ENCODE assay signal across 1 cellular context in the genomic region with DNA sequence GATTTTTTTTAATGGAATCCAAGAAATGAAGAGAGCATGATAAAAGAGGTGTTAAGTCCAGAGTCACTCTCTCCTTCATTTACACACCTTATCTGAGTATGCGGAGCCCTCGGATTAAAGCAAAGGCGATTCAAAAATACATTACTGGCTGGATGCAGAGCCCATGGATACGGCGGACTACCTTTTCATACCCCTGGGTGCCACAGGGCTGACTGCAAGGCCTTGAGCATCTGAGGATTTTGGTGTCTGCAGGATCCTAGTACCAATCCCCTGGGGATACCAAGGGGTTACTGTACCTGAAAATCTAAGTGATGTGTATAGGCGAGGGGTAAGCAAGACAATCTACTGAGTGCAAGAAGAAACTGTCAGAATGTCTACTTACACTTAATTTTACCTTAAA.
TF ChIP-seq lines count a peak whose summit lies in the region.

No MANE protein-coding gene starts in this region.

TF ChIP-seq in H1, 55 proteins besides CTCF, POLR2A, EP300 and RAD21:
- TF ChIP-seq CBX8 (IDR thresholded peaks at IDR 0.05; ENCODE audit: borderline replicate concordance, low read depth, low read length) (no peak), KDM4A (IDR thresholded peaks at IDR 0.05; ENCODE audit: low read depth, low read length, severe bottlenecking) (no peak), KDM1A (IDR thresholded peaks at IDR 0.05; ENCODE audit: borderline replicate concordance, low read length) (no peak), SP4 (IDR thresholded peaks at IDR 0.05; ENCODE audit: low read length) (no peak), EGR1 (IDR thresholded peaks at IDR 0.05; ENCODE audit: borderline replicate concordance, low read depth, low read length) (no peak), SIX5 (IDR thresholded peaks at IDR 0.05; ENCODE audit: low read depth, low read length) (no peak), SP1 (IDR thresholded peaks at IDR 0.05; ENCODE audit: low read depth, low read length) (no peak), EZH2 (IDR thresholded peaks at IDR 0.05; ENCODE audit: low read depth, low read length, severe bottlenecking) (no peak), CTBP2 (IDR thresholded peaks at IDR 0.05; ENCODE audit: borderline replicate concordance, insufficient read depth, insufficient read length, low read length) (no peak), JUN (IDR thresholded peaks at IDR 0.05; ENCODE audit: low read depth, low read length) (no peak), NANOG (IDR thresholded peaks at IDR 0.05; ENCODE audit: insufficient read depth, low read depth, low read length, poor library complexity, severe bottlenecking) (no peak), TEAD4 (IDR thresholded peaks at IDR 0.05; ENCODE audit: low read depth, low read length) (no peak), HDAC2 (IDR thresholded peaks at IDR 0.05; ENCODE audit: borderline replicate concordance in 1 of 2, low read depth in 2 of 2, low read length in 2 of 2) (no peak), PHF8 (conservative IDR thresholded peaks at IDR 0.05; ENCODE audit: low read depth, low read length) (no peak), SIRT6 (IDR thresholded peaks at IDR 0.05; ENCODE audit: low read length) (no peak), MAFK (IDR thresholded peaks at IDR 0.05; ENCODE audit: low read depth, low read length) (no peak), ZNF274 (IDR thresholded peaks at IDR 0.05; ENCODE audit: borderline replicate concordance, extremely low read depth, low read length) (no peak), SP2 (IDR thresholded peaks at IDR 0.05; ENCODE audit: low read length) (no peak)
- TF ChIP-seq, protein P1, sequence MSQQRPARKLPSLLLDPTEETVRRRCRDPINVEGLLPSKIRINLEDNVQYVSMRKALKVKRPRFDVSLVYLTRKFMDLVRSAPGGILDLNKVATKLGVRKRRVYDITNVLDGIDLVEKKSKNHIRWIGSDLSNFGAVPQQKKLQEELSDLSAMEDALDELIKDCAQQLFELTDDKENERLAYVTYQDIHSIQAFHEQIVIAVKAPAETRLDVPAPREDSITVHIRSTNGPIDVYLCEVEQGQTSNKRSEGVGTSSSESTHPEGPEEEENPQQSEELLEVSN (IDR thresholded peaks at IDR 0.05), result no peak
- TF ChIP-seq, protein P2, sequence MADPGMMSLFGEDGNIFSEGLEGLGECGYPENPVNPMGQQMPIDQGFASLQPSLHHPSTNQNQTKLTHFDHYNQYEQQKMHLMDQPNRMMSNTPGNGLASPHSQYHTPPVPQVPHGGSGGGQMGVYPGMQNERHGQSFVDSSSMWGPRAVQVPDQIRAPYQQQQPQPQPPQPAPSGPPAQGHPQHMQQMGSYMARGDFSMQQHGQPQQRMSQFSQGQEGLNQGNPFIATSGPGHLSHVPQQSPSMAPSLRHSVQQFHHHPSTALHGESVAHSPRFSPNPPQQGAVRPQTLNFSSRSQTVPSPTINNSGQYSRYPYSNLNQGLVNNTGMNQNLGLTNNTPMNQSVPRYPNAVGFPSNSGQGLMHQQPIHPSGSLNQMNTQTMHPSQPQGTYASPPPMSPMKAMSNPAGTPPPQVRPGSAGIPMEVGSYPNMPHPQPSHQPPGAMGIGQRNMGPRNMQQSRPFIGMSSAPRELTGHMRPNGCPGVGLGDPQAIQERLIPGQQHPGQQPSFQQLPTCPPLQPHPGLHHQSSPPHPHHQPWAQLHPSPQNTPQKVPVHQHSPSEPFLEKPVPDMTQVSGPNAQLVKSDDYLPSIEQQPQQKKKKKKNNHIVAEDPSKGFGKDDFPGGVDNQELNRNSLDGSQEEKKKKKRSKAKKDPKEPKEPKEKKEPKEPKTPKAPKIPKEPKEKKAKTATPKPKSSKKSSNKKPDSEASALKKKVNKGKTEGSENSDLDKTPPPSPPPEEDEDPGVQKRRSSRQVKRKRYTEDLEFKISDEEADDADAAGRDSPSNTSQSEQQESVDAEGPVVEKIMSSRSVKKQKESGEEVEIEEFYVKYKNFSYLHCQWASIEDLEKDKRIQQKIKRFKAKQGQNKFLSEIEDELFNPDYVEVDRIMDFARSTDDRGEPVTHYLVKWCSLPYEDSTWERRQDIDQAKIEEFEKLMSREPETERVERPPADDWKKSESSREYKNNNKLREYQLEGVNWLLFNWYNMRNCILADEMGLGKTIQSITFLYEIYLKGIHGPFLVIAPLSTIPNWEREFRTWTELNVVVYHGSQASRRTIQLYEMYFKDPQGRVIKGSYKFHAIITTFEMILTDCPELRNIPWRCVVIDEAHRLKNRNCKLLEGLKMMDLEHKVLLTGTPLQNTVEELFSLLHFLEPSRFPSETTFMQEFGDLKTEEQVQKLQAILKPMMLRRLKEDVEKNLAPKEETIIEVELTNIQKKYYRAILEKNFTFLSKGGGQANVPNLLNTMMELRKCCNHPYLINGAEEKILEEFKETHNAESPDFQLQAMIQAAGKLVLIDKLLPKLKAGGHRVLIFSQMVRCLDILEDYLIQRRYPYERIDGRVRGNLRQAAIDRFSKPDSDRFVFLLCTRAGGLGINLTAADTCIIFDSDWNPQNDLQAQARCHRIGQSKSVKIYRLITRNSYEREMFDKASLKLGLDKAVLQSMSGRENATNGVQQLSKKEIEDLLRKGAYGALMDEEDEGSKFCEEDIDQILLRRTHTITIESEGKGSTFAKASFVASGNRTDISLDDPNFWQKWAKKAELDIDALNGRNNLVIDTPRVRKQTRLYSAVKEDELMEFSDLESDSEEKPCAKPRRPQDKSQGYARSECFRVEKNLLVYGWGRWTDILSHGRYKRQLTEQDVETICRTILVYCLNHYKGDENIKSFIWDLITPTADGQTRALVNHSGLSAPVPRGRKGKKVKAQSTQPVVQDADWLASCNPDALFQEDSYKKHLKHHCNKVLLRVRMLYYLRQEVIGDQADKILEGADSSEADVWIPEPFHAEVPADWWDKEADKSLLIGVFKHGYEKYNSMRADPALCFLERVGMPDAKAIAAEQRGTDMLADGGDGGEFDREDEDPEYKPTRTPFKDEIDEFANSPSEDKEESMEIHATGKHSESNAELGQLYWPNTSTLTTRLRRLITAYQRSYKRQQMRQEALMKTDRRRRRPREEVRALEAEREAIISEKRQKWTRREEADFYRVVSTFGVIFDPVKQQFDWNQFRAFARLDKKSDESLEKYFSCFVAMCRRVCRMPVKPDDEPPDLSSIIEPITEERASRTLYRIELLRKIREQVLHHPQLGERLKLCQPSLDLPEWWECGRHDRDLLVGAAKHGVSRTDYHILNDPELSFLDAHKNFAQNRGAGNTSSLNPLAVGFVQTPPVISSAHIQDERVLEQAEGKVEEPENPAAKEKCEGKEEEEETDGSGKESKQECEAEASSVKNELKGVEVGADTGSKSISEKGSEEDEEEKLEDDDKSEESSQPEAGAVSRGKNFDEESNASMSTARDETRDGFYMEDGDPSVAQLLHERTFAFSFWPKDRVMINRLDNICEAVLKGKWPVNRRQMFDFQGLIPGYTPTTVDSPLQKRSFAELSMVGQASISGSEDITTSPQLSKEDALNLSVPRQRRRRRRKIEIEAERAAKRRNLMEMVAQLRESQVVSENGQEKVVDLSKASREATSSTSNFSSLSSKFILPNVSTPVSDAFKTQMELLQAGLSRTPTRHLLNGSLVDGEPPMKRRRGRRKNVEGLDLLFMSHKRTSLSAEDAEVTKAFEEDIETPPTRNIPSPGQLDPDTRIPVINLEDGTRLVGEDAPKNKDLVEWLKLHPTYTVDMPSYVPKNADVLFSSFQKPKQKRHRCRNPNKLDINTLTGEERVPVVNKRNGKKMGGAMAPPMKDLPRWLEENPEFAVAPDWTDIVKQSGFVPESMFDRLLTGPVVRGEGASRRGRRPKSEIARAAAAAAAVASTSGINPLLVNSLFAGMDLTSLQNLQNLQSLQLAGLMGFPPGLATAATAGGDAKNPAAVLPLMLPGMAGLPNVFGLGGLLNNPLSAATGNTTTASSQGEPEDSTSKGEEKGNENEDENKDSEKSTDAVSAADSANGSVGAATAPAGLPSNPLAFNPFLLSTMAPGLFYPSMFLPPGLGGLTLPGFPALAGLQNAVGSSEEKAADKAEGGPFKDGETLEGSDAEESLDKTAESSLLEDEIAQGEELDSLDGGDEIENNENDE (IDR thresholded peaks at IDR 0.05; ENCODE audit: insufficient replicate concordance, low read length), result no peak
